In genomic region chr17:81705518-81706231, GRCh38 we compare ENCODE assay signal across 15 cellular contexts. TPM values are rescaled to one million over a fixed set of nuclear protein-coding genes. Genes with fewer than 3 reads are reported as not detected.
DNase-seq lines count a peak whose midpoint lies in the region; ATAC-seq and TF ChIP-seq lines count a peak whose summit lies in the region.
"Had no signal": no experiment of that assay in that cellular context is flagged by ENCODE, and none has a peak within 500 bp of the region (broad histone marks: within the 10 kb centered on the region; RNA-seq: fewer than 3 reads in every experiment).

No MANE protein-coding gene starts in this region.

- no peak for TF ChIP-seq EP300 in tibial nerve (IDR thresholded peaks at IDR 0.05)

- H3K27ac Mint-ChIP-seq in CD4-positive, alpha-beta T cell = no peak overlapping the region
- peak overlapping the region in 1 of 3 experiments; percentile 82; a peak in 2 of 7 replicates for H3K27ac Mint-ChIP-seq in H9
- H3K27ac Mint-ChIP-seq in activated CD4-positive, alpha-beta memory T cell treated with anti-CD3 and anti-CD28 coated beads, Interleukin-2, amount 10 ng/mL, durations not matched to agents 7 days and 5 days = peak overlapping the region; percentile 0
- peak overlapping the region in 6 of 10 donors; percentile 5 to 80 (median 23) for H3K27ac Mint-ChIP-seq in naive thymus-derived CD8-positive, alpha-beta T cell
- H3K27ac Mint-ChIP-seq in activated T-helper 17 cell treated with anti-CD3 and anti-CD28 coated beads, Interleukin-2, amount 50 U/mL, for 72 hours = no peak overlapping the region

- no peak overlapping the region for H4K91ac ChIP-seq in H9 (ENCODE audit: insufficient read length, low read depth, low read length)

- intact Hi-C loops in CD4-positive, alpha-beta T cell (cut with DNase I, micrococcal nuclease) = no loop called here

- CTCF ChIA-PET in CD4-positive, alpha-beta T cell (lab: Charles Lee) = no interaction called here
- CTCF ChIA-PET in activated CD4-positive, alpha-beta memory T cell treated with anti-CD3 and anti-CD28 coated beads, Interleukin-2, amount 10 ng/mL, durations not matched to agents 7 days and 5 days (lab: Charles Lee) = no interaction called here

- no peak for DNase-seq in CD4-positive, alpha-beta T cell
- DNase-seq in H9 = no peak
- DNase-seq in activated CD4-positive, alpha-beta memory T cell treated with anti-CD3 and anti-CD28 coated beads, Interleukin-2, amount 10 ng/mL, durations not matched to agents 7 days and 5 days = no peak
- no peak for DNase-seq in naive thymus-derived CD8-positive, alpha-beta T cell
- no peak for DNase-seq in tibial nerve (ENCODE audit: low spot score in 2 of 2)
- DNase-seq: activated gamma-delta T cell treated with Interleukin-2 at 50 U/mL for 16 hours, DMS153, heart left ventricle, NCI-H2081, NCI-H510A treated with DMSO at 0.1 percent for 48 hours, T-helper 9 cell, thyroid gland had no signal

- H2BK20ac ChIP-seq in H9 (ENCODE audit: low read depth, low read length, poor library complexity, severe bottlenecking) = no peak overlapping the region

- no peak overlapping the region for H2BK12ac ChIP-seq in H9 (ENCODE audit: insufficient read length, low read depth, low read length)

- ATAC-seq in CD4-positive, alpha-beta T cell (ENCODE audit: poor library complexity) = no peak
- no peak for ATAC-seq in naive thymus-derived CD8-positive, alpha-beta T cell
- no peak for ATAC-seq in activated T-helper 17 cell treated with anti-CD3 and anti-CD28 coated beads, Interleukin-2, amount 50 U/mL, for 72 hours (replicated peaks)
- ATAC-seq in HG03439 (IDR thresholded peaks at IDR 0.05; ENCODE audit: unreplicated experiment) = no peak
- ATAC-seq: heart left ventricle, right lobe of liver had no signal

- H4K20me1 ChIP-seq in H9 (ENCODE audit: control insufficient read depth, insufficient read depth, insufficient read length) = no peaks in the 10 kb centered on the region

- no peak overlapping the region for H2BK5ac ChIP-seq in H9 (ENCODE audit: insufficient read length, low read length)

- H3K79me1 ChIP-seq in H9 (ENCODE audit: insufficient read depth, low read depth, low read length, poor library complexity, severe bottlenecking) = peaks cover 8% of the 10 kb centered on the region

- H3K23ac ChIP-seq in H9 (ENCODE audit: insufficient read length, low read depth, low read length) = no peak overlapping the region

- no peak overlapping the region for H2AK5ac ChIP-seq in H9 (ENCODE audit: insufficient read length, low read length)

- H3K4me3 Mint-ChIP-seq in CD4-positive, alpha-beta T cell = peak overlapping the region; percentile 17
- peak overlapping the region; percentile 49 to 69 for H3K4me3 Mint-ChIP-seq in H9
- H3K4me3 Mint-ChIP-seq in activated CD4-positive, alpha-beta memory T cell treated with anti-CD3 and anti-CD28 coated beads, Interleukin-2, amount 10 ng/mL, durations not matched to agents 7 days and 5 days = no peak overlapping the region
- peak overlapping the region in 5 of 10 donors; percentile 9 to 48 (median 19) for H3K4me3 Mint-ChIP-seq in naive thymus-derived CD8-positive, alpha-beta T cell
- no peak overlapping the region for H3K4me3 Mint-ChIP-seq in activated T-helper 17 cell treated with anti-CD3 and anti-CD28 coated beads, Interleukin-2, amount 50 U/mL, for 72 hours

- H3K27me3 Mint-ChIP-seq in CD4-positive, alpha-beta T cell = no peaks in the 10 kb centered on the region
- no peaks in the 10 kb centered on the region; the same call in 1 of the 2 replicates for H3K27me3 Mint-ChIP-seq in H9 (ENCODE audit: low read depth)
- no peaks in the 10 kb centered on the region for H3K27me3 Mint-ChIP-seq in activated CD4-positive, alpha-beta memory T cell treated with anti-CD3 and anti-CD28 coated beads, Interleukin-2, amount 10 ng/mL, durations not matched to agents 7 days and 5 days
- no peaks in the 10 kb centered on the region for H3K27me3 Mint-ChIP-seq in naive thymus-derived CD8-positive, alpha-beta T cell
- no peaks in the 10 kb centered on the region for H3K27me3 Mint-ChIP-seq in activated T-helper 17 cell treated with anti-CD3 and anti-CD28 coated beads, Interleukin-2, amount 50 U/mL, for 72 hours

- no peak overlapping the region for H3K4ac ChIP-seq in H9 (ENCODE audit: low read depth, low read length)

- no peak for TF ChIP-seq CTCF in CD4-positive, alpha-beta T cell (IDR thresholded peaks at IDR 0.05)
- no peak for TF ChIP-seq CTCF in H9 (conservative IDR thresholded peaks at IDR 0.05)
- TF ChIP-seq CTCF in tibial nerve (IDR thresholded peaks at IDR 0.05) = no peak

- H3K79me2 ChIP-seq in H9 (ENCODE audit: insufficient read depth, low read length) = peaks cover 8% of the 10 kb centered on the region; the same call in 1 of the 2 replicates

- no peaks in the 10 kb centered on the region for H3K9me3 ChIP-seq in CD4-positive, alpha-beta T cell (ENCODE audit: control insufficient read depth, low read length)
- H3K9me3 ChIP-seq in H9 (ENCODE audit: control insufficient read depth, low read depth, low read length) (no peaks in the 10 kb centered on the region), tibial nerve (no peaks in the 10 kb centered on the region)
- H3K9me3 ChIP-seq: heart left ventricle, right lobe of liver, thyroid gland had no signal

- no peaks in the 10 kb centered on the region for H3K27me3 ChIP-seq in CD4-positive, alpha-beta T cell (ENCODE audit: control insufficient read depth, insufficient read depth, low read length)
- H3K27me3 ChIP-seq in H9 (ENCODE audit: insufficient read depth, low read length) (no peaks in the 10 kb centered on the region), tibial nerve (no peaks in the 10 kb centered on the region)
- H3K27me3 ChIP-seq: heart left ventricle, right lobe of liver, thyroid gland had no signal

- peaks cover 44% of the 10 kb centered on the region for H3K36me3 Mint-ChIP-seq in CD4-positive, alpha-beta T cell (ENCODE audit: low read depth)
- peaks cover 30 to 67% (median 40%) of the 10 kb centered on the region in 3 experiments for H3K36me3 Mint-ChIP-seq in H9 (ENCODE audit: insufficient read depth in 1 of 3, low read depth in 3 of 3)
- peaks cover 53% of the 10 kb centered on the region for H3K36me3 Mint-ChIP-seq in activated CD4-positive, alpha-beta memory T cell treated with anti-CD3 and anti-CD28 coated beads, Interleukin-2, amount 10 ng/mL, durations not matched to agents 7 days and 5 days (ENCODE audit: low read depth)
- H3K36me3 Mint-ChIP-seq in naive thymus-derived CD8-positive, alpha-beta T cell = peaks cover 0 to 29% (median 3%) of the 10 kb centered on the region in 3 donors
- peaks cover 60% of the 10 kb centered on the region for H3K36me3 Mint-ChIP-seq in activated T-helper 17 cell treated with anti-CD3 and anti-CD28 coated beads, Interleukin-2, amount 50 U/mL, for 72 hours (ENCODE audit: low read depth)

- no peak overlapping the region for H4K5ac ChIP-seq in H9 (ENCODE audit: insufficient read length, low read depth, low read length)

- no peak for TF ChIP-seq POLR2A in tibial nerve (IDR thresholded peaks at IDR 0.05)

- H3K9ac ChIP-seq in H9 (ENCODE audit: extremely low read depth, insufficient read length, low read length) = no peak overlapping the region

- H3K14ac ChIP-seq in H9 (ENCODE audit: insufficient read depth, low read length) = no peak overlapping the region

- POLR2A ChIA-PET in CD4-positive, alpha-beta T cell (lab: Charles Lee) = interaction anchor here (0.6 to 4.7 kb wide), 5 partner anchors 11 to 150 kb away, joined by 3 to 43 read pairs (median 4); partner anchors contain the start of genes ARL16 and HGS
- POLR2A ChIA-PET in activated CD4-positive, alpha-beta memory T cell treated with anti-CD3 and anti-CD28 coated beads, Interleukin-2, amount 10 ng/mL, durations not matched to agents 7 days and 5 days (lab: Charles Lee) = interaction anchor here (1.6 to 5.3 kb wide), 2 partner anchors 16 to 22 kb away, joined by 7 to 111 read pairs; partner anchors contain the start of genes ARL16 and HGS
- POLR2A ChIA-PET in naive thymus-derived CD8-positive, alpha-beta T cell (lab: Charles Lee) = interaction anchor here (1.3 kb wide), 1 partner anchor 40 kb away, joined by 3 read pairs; no protein-coding TSS in a partner anchor

- no peak overlapping the region for H3K18ac ChIP-seq in H9 (ENCODE audit: insufficient read length, low read depth, low read length)

- no peak overlapping the region for H3K27ac ChIP-seq in CD4-positive, alpha-beta T cell (ENCODE audit: low read depth, low read length)
- no peak overlapping the region for H3K27ac ChIP-seq in H9 (ENCODE audit: insufficient read length, low read depth, low read length)
- H3K27ac ChIP-seq in tibial nerve = no peak overlapping the region
- H3K27ac ChIP-seq: heart left ventricle, right lobe of liver, thyroid gland had no signal

- no peak overlapping the region for H2BK15ac ChIP-seq in H9 (ENCODE audit: low read depth, low read length)

- no peak overlapping the region for H4K8ac ChIP-seq in H9 (replicated peaks; ENCODE audit: insufficient read length, low read depth, low read length)

- H3K9me3 Mint-ChIP-seq in CD4-positive, alpha-beta T cell = no peaks in the 10 kb centered on the region
- H3K9me3 Mint-ChIP-seq in H9 = no peaks in the 10 kb centered on the region
- H3K9me3 Mint-ChIP-seq in activated CD4-positive, alpha-beta memory T cell treated with anti-CD3 and anti-CD28 coated beads, Interleukin-2, amount 10 ng/mL, durations not matched to agents 7 days and 5 days = no peaks in the 10 kb centered on the region
- no peaks in the 10 kb centered on the region for H3K9me3 Mint-ChIP-seq in naive thymus-derived CD8-positive, alpha-beta T cell
- no peaks in the 10 kb centered on the region for H3K9me3 Mint-ChIP-seq in activated T-helper 17 cell treated with anti-CD3 and anti-CD28 coated beads, Interleukin-2, amount 50 U/mL, for 72 hours

- no peak overlapping the region for H3K56ac ChIP-seq in H9 (ENCODE audit: insufficient read length, low read depth, low read length)

- no peak overlapping the region for H3K4me2 ChIP-seq in H9 (ENCODE audit: insufficient read depth, insufficient read length, low read length)

- no peak overlapping the region for H3K4me3 ChIP-seq in tibial nerve
- H3K4me3 ChIP-seq: thyroid gland had no signal

- H3K36me3 ChIP-seq in tibial nerve = peaks cover 0 to 49% (median 4%) of the 10 kb centered on the region in 3 donors

- no peak overlapping the region for H3T11ph ChIP-seq in H9 (ENCODE audit: low read length)

- H3K23me2 ChIP-seq in H9 (ENCODE audit: insufficient read length, low read depth, low read length, poor library complexity, severe bottlenecking) = peaks cover 23% of the 10 kb centered on the region

- 0 out of 2 replicates have a peak, but pooled peaks cover 4% of the 10 kb centered on the region for H3K4me1 ChIP-seq in H9 (ENCODE audit: insufficient read depth, low read length)
- H3K4me1 ChIP-seq in tibial nerve = peaks cover 0 to 40% (median 29%) of the 10 kb centered on the region in 4 donors

- no CpG with 5 or more reads among the region's 30 CpGs for WGBS in H9 (ENCODE audit: extremely low coverage, insufficient read length, low lambda C conversion rate)
- 90 to 93% methylated on average over 30 of the region's 30 CpGs for WGBS in tibial nerve, 2 donors

- no peak overlapping the region for H2AFZ ChIP-seq in H9 (ENCODE audit: low read length)

- H3K4me1 Mint-ChIP-seq in CD4-positive, alpha-beta T cell (ENCODE audit: low read depth) = peaks cover 40% of the 10 kb centered on the region
- H3K4me1 Mint-ChIP-seq in H9 = peaks cover 16 to 27% of the 10 kb centered on the region in 2 experiments
- H3K4me1 Mint-ChIP-seq in activated CD4-positive, alpha-beta memory T cell treated with anti-CD3 and anti-CD28 coated beads, Interleukin-2, amount 10 ng/mL, durations not matched to agents 7 days and 5 days = peaks cover 41% of the 10 kb centered on the region
- H3K4me1 Mint-ChIP-seq in naive thymus-derived CD8-positive, alpha-beta T cell = peaks cover 8 to 48% (median 34%) of the 10 kb centered on the region in 4 donors
- H3K4me1 Mint-ChIP-seq in activated T-helper 17 cell treated with anti-CD3 and anti-CD28 coated beads, Interleukin-2, amount 50 U/mL, for 72 hours = peaks cover 12% of the 10 kb centered on the region

- no peak overlapping the region for H2BK120ac ChIP-seq in H9 (ENCODE audit: low read depth, low read length, poor library complexity, severe bottlenecking)

RNA-seq across cellular contexts. Expression of gene MRPL12, which starts 2.5 kb away (rescaled TPM):
- 10 to 100 TPM; 26.2 to 26.5 TPM for total RNA-seq in CD4-positive, alpha-beta T cell
- total RNA-seq in H9 (2021) (140 and 146 TPM in 2 replicates), tibial nerve (10 to 100 TPM; 26.1 to 63.3 (median 35.8) TPM)
- 10 to 100 TPM; 57.2 to 59.6 TPM for total RNA-seq in activated CD4-positive, alpha-beta memory T cell treated with anti-CD3 and anti-CD28 coated beads, Interleukin-2, amount 10 ng/mL, durations not matched to agents 7 days and 5 days
- total RNA-seq in naive thymus-derived CD8-positive, alpha-beta T cell = 10 to 100 TPM; 23.8 to 25.9 TPM
- polyA plus RNA-seq in naive thymus-derived CD8-positive, alpha-beta T cell = 10 to 100 TPM; 48.0 to 60.2 (median 48.0) TPM
- total RNA-seq in activated T-helper 17 cell treated with anti-CD3 and anti-CD28 coated beads, Interleukin-2, amount 50 U/mL, for 72 hours = 100 to 1,000 TPM in 1 of 2 donors, 10 to 100 TPM in 1; 50.7 to 108 TPM

RNA-seq across cellular contexts. Expression of gene SLC25A10, which starts 6.4 kb away (rescaled TPM):
- 1 to 10 TPM; 4.6 TPM for total RNA-seq in CD4-positive, alpha-beta T cell
- total RNA-seq in H9 (2021) = 28.1 and 30.9 TPM in 2 replicates
- 10 to 100 TPM; 18.5 to 22.1 TPM for total RNA-seq in activated CD4-positive, alpha-beta memory T cell treated with anti-CD3 and anti-CD28 coated beads, Interleukin-2, amount 10 ng/mL, durations not matched to agents 7 days and 5 days
- 1 to 10 TPM; 6.0 to 6.1 TPM for total RNA-seq in naive thymus-derived CD8-positive, alpha-beta T cell
- polyA plus RNA-seq in naive thymus-derived CD8-positive, alpha-beta T cell = 1 to 10 TPM; 2.3 to 4.4 (median 2.3) TPM
- total RNA-seq in activated T-helper 17 cell treated with anti-CD3 and anti-CD28 coated beads, Interleukin-2, amount 50 U/mL, for 72 hours = 10 to 100 TPM; 15.4 to 38.9 TPM
- total RNA-seq in tibial nerve = 10 to 100 TPM; 10.8 to 32.1 (median 22.6) TPM

RNA-seq across cellular contexts. Expression of gene HGS, which starts 21.9 kb away (rescaled TPM):
- 100 to 1,000 TPM; 118 to 127 TPM for total RNA-seq in CD4-positive, alpha-beta T cell
- total RNA-seq in H9 (2021) (99.3 and 106 TPM in 2 replicates), tibial nerve (100 to 1,000 TPM in 2 of 4 donors, 10 to 100 TPM in 2; 75.2 to 166 (median 104) TPM)
- total RNA-seq in activated CD4-positive, alpha-beta memory T cell treated with anti-CD3 and anti-CD28 coated beads, Interleukin-2, amount 10 ng/mL, durations not matched to agents 7 days and 5 days = 100 to 1,000 TPM; 122 to 130 TPM
- 100 to 1,000 TPM; 151 to 154 TPM for total RNA-seq in naive thymus-derived CD8-positive, alpha-beta T cell
- polyA plus RNA-seq in naive thymus-derived CD8-positive, alpha-beta T cell = 10 to 100 TPM; 15.4 to 31.1 (median 21.7) TPM
- 100 to 1,000 TPM; 118 to 130 TPM for total RNA-seq in activated T-helper 17 cell treated with anti-CD3 and anti-CD28 coated beads, Interleukin-2, amount 50 U/mL, for 72 hours

RNA-seq across cellular contexts. Expression of gene ARL16, which starts 22.1 kb away (rescaled TPM):
- 10 to 100 TPM; 35.7 to 38.5 TPM for total RNA-seq in CD4-positive, alpha-beta T cell
- total RNA-seq in H9 (2021) (55.4 and 58.6 TPM in 2 replicates), tibial nerve (10 to 100 TPM; 22.1 to 37.9 (median 34.3) TPM)
- 10 to 100 TPM; 17.5 to 17.8 TPM for total RNA-seq in activated CD4-positive, alpha-beta memory T cell treated with anti-CD3 and anti-CD28 coated beads, Interleukin-2, amount 10 ng/mL, durations not matched to agents 7 days and 5 days
- 10 to 100 TPM; 23.4 to 26.8 TPM for total RNA-seq in naive thymus-derived CD8-positive, alpha-beta T cell
- 10 to 100 TPM; 26.0 to 39.3 (median 32.9) TPM for polyA plus RNA-seq in naive thymus-derived CD8-positive, alpha-beta T cell
- total RNA-seq in activated T-helper 17 cell treated with anti-CD3 and anti-CD28 coated beads, Interleukin-2, amount 50 U/mL, for 72 hours = 10 to 100 TPM; 12.6 to 20.9 TPM

RNA-seq across cellular contexts. Expression of gene CCDC137, which starts 39.1 kb away (rescaled TPM):
- total RNA-seq in CD4-positive, alpha-beta T cell = 10 to 100 TPM; 20.8 to 21.7 TPM
- 57.5 and 60.8 TPM in 2 replicates for total RNA-seq in H9 (2021)
- 10 to 100 TPM; 28.8 to 33.3 TPM for total RNA-seq in activated CD4-positive, alpha-beta memory T cell treated with anti-CD3 and anti-CD28 coated beads, Interleukin-2, amount 10 ng/mL, durations not matched to agents 7 days and 5 days
- total RNA-seq in naive thymus-derived CD8-positive, alpha-beta T cell = 10 to 100 TPM; 23.5 to 30.2 TPM
- polyA plus RNA-seq in naive thymus-derived CD8-positive, alpha-beta T cell = 10 to 100 TPM; 11.0 to 23.9 (median 11.1) TPM
- total RNA-seq in activated T-helper 17 cell treated with anti-CD3 and anti-CD28 coated beads, Interleukin-2, amount 50 U/mL, for 72 hours = 10 to 100 TPM; 29.6 to 48.6 TPM
- 10 to 100 TPM; 10.9 to 35.7 (median 14.4) TPM for total RNA-seq in tibial nerve

Comparison
In these comparisons a context has a peak if more than half of its experiments do, and no peak if none do; other contexts are left out.
1. H3K27ac Mint-ChIP-seq: peak in activated CD4-positive, alpha-beta memory T cell treated with anti-CD3 and anti-CD28 coated beads, Interleukin-2, amount 10 ng/mL, durations not matched to agents 7 days and 5 days (single experiment) and naive thymus-derived CD8-positive, alpha-beta T cell (6 of 10); none in CD4-positive, alpha-beta T cell (single experiment) and activated T-helper 17 cell treated with anti-CD3 and anti-CD28 coated beads, Interleukin-2, amount 50 U/mL, for 72 hours (single experiment).
2. H3K4me3 Mint-ChIP-seq: peak in CD4-positive, alpha-beta T cell (single experiment) and H9 (2 of 2); none in activated CD4-positive, alpha-beta memory T cell treated with anti-CD3 and anti-CD28 coated beads, Interleukin-2, amount 10 ng/mL, durations not matched to agents 7 days and 5 days (single experiment) and activated T-helper 17 cell treated with anti-CD3 and anti-CD28 coated beads, Interleukin-2, amount 50 U/mL, for 72 hours (single experiment).